12 cellular contexts compared by ENCODE assay signal in genomic region chr7:22853138-22853537, GRCh38. TPM values are rescaled to one million over a fixed set of nuclear protein-coding genes. Genes with fewer than 3 reads are reported as not detected.
DNase-seq lines count a peak whose midpoint lies in the region; ATAC-seq, FAIRE-seq and TF ChIP-seq lines count a peak whose summit lies in the region.
"Had no signal": no experiment of that assay in that cellular context is flagged by ENCODE, and none has a peak within 500 bp of the region (broad histone marks: within the 10 kb centered on the region; RNA-seq: fewer than 3 reads in every experiment).

No MANE protein-coding gene starts in this region.

- H2BK20ac ChIP-seq in H1 (ENCODE audit: low read length) = no peak overlapping the region; the same call in 1 of the 2 replicates

- no peak for TF ChIP-seq RAD21 in H1 (IDR thresholded peaks at IDR 0.05 in 1 of 2, conservative IDR thresholded peaks at IDR 0.05 in 1 of 2; ENCODE audit: low read depth in 2 of 2, low read length in 2 of 2)

- H2BK5ac ChIP-seq in H1 (ENCODE audit: low read depth, low read length) = peak overlapping the region; percentile 15; the same call in 1 of the 2 replicates

- H3K18ac ChIP-seq in H1 (ENCODE audit: extremely low read depth, low read length) = no peak overlapping the region

- H3K79me2 ChIP-seq in OCI-LY1 (ENCODE audit: insufficient read depth, low read length) (peaks cover 16% of the 10 kb centered on the region), H1 (ENCODE audit: control insufficient read depth in 1 of 2, insufficient read depth in 2 of 2, low read length in 2 of 2) (peaks cover 0 to 9% of the 10 kb centered on the region in 2 experiments; a peak in 2 of 4 replicates)

- H3K79me1 ChIP-seq in H1 (ENCODE audit: low read depth, low read length) = 0 out of 2 replicates have a peak, but pooled peaks cover 2% of the 10 kb centered on the region

- DNase-seq in GM12891 (ENCODE audit: insufficient read length, low spot score) (no peak), H1 (ENCODE audit: low read depth in 1 of 2, low spot score in 2 of 2) (no peak), lower leg skin (ENCODE audit: low spot score in 2 of 2) (no peak), DMS153 (lab: John Stamatoyannopoulos, UW) (no peak), body of pancreas (no peak)
- DNase-seq: activated CD4-positive, alpha-beta T cell treated with anti-CD3 and anti-CD28 coated beads, Interleukin-2, amount 50 U/mL, for 1 hour; DMS 273 treated with DMSO at 0.1 percent for 48 hours; NCI-H510A treated with DMSO at 0.1 percent for 48 hours had no signal

- POLR2A ChIA-PET in H1 (lab: Charles Lee; ENCODE audit: partially characterized antibody) = interaction anchor here (1.0 to 4.6 kb wide), 3 partner anchors 12 to 32 kb away, joined by 3 to 37 read pairs (median 8); partner anchors contain the start of gene TOMM7

- FAIRE-seq in GM12891 (lab: Jason Lieb, UNC) (peak; percentile 54), H1 (lab: Jason Lieb, UNC) (no peak)
- FAIRE-seq: endothelial cell of umbilical vein had no signal

- H3K56ac ChIP-seq in H1 (replicated peaks; ENCODE audit: insufficient read length, low read depth, low read length) = no peak overlapping the region

- peaks cover 31% of the 10 kb centered on the region for H3K36me3 ChIP-seq in OCI-LY1 (ENCODE audit: insufficient read depth, low read length)
- peaks cover 0 to 27% (median 4%) of the 10 kb centered on the region in 4 experiments; a peak in 5 of 8 replicates for H3K36me3 ChIP-seq in H1 (ENCODE audit: control insufficient read depth in 2 of 4, insufficient read depth in 4 of 4, low read length in 3 of 4)
- H3K36me3 ChIP-seq in rectal smooth muscle tissue (ENCODE audit: control insufficient read depth, insufficient read depth, low read length) = no peaks in the 10 kb centered on the region
- H3K36me3 ChIP-seq in body of pancreas (replicated peaks in 1 of 2; ENCODE audit: insufficient read depth in 1 of 2, low read depth in 2 of 2) = no peaks in the 10 kb centered on the region

- H3K9ac ChIP-seq in OCI-LY1 (ENCODE audit: low read length) = peak overlapping the region; percentile 30; the same call in 1 of the 2 replicates
- H3K9ac ChIP-seq in H1 (replicated peaks in 1 of 4; ENCODE audit: extremely low read depth in 1 of 4, low read depth in 3 of 4, low read length in 3 of 4) = no peak overlapping the region; a peak in 1 of 7 replicates
- H3K9ac ChIP-seq in rectal smooth muscle tissue (ENCODE audit: low read length) = no peak overlapping the region

- no peak overlapping the region for H2AFZ ChIP-seq in OCI-LY1 (ENCODE audit: low read length)
- H2AFZ ChIP-seq in H1 (ENCODE audit: low read length) = 0 out of 2 replicates have a peak overlapping the region, but pooled peaks have one; percentile 100

- no peak overlapping the region for H3K23ac ChIP-seq in H1 (ENCODE audit: insufficient read length)

- H3K27ac ChIP-seq in OCI-LY1 (ENCODE audit: low read depth, low read length, poor library complexity, severe bottlenecking) = no peak overlapping the region
- H3K27ac ChIP-seq in H1 (ENCODE audit: low read depth, low read length) = no peak overlapping the region
- H3K27ac ChIP-seq in rectal smooth muscle tissue (ENCODE audit: low read depth, low read length) = peak overlapping the region; percentile 95
- H3K27ac ChIP-seq in body of pancreas = no peak overlapping the region
- H3K27ac ChIP-seq: SJSA1 had no signal

- H2AK5ac ChIP-seq in H1 (ENCODE audit: low read depth, low read length) = 0 out of 2 replicates have a peak overlapping the region, but pooled peaks have one; percentile 43

- H3K27me3 ChIP-seq in OCI-LY1 (ENCODE audit: insufficient read depth, low read length) (peaks cover 10% of the 10 kb centered on the region; the same call in 1 of the 2 replicates), H1 (replicated peaks in 1 of 4; ENCODE audit: control insufficient read depth in 3 of 4, extremely low read depth in 1 of 4, insufficient read depth in 3 of 4, low read length in 3 of 4) (no peaks in the 10 kb centered on the region; a peak in 1 of 7 replicates), rectal smooth muscle tissue (ENCODE audit: control insufficient read depth, insufficient read depth, low read length) (peaks cover 2% of the 10 kb centered on the region), body of pancreas (no peaks in the 10 kb centered on the region)
- H3K27me3 ChIP-seq: SJSA1 had no signal

- TF ChIP-seq POLR2A in GM12891 (IDR thresholded peaks at IDR 0.05; ENCODE audit: low read depth, low read length) = no peak
- no peak for TF ChIP-seq POLR2A in H1 (IDR thresholded peaks at IDR 0.05; ENCODE audit: control extremely low read depth in 1 of 2, low read depth in 2 of 2, low read length in 2 of 2)
- no peak for TF ChIP-seq POLR2A in lower leg skin (IDR thresholded peaks at IDR 0.05)
- no peak for TF ChIP-seq POLR2A in body of pancreas (IDR thresholded peaks at IDR 0.05)

- H3K9me3 ChIP-seq in OCI-LY1 (ENCODE audit: low read length) (no peaks in the 10 kb centered on the region), H1 (ENCODE audit: insufficient read depth in 2 of 2, low read depth in 1 of 2, low read length in 1 of 2) (no peaks in the 10 kb centered on the region), body of pancreas (no peaks in the 10 kb centered on the region)
- H3K9me3 ChIP-seq: SJSA1 had no signal

- no peak overlapping the region for H3K4ac ChIP-seq in H1 (replicated peaks; ENCODE audit: insufficient read length, low read depth, low read length)

- TF ChIP-seq CTCF in OCI-LY1 (IDR thresholded peaks at IDR 0.05; ENCODE audit: low read length) (no peak), H1 (IDR thresholded peaks at IDR 0.05; ENCODE audit: control extremely low read depth in 1 of 3, insufficient read depth in 1 of 3, low read depth in 1 of 3, low read length in 3 of 3) (no peak), lower leg skin (IDR thresholded peaks at IDR 0.05) (no peak), body of pancreas (IDR thresholded peaks at IDR 0.05) (no peak)

- H3F3A ChIP-seq in OCI-LY1 (ENCODE audit: insufficient read depth, low read length) = no peaks in the 10 kb centered on the region

- H3K9me2 ChIP-seq in OCI-LY1 (ENCODE audit: low read depth, low read length) = no peaks in the 10 kb centered on the region

- 82% methylated on average over 10 of the region's 10 CpGs; no CpG with 5 or more reads in 1 of the 2 experiments for WGBS in H1 (ENCODE audit: extremely low coverage in 1 of 2, insufficient coverage in 1 of 2, insufficient read length in 1 of 2, insufficient replicate concordance in 2 of 2, low coverage in 1 of 2, low lambda C conversion rate in 2 of 2, missing lambda C conversion rate in 1 of 2), 2 experiments
- 88 to 93% methylated on average over 10 of the region's 10 CpGs for WGBS in lower leg skin, 2 donors
- WGBS in body of pancreas, 2 donors = 75 to 76% methylated on average over 10 of the region's 10 CpGs

- peak overlapping the region; percentile 67 for H4K91ac ChIP-seq in H1 (replicated peaks; ENCODE audit: insufficient read length, low read length)

- intact Hi-C loops in lower leg skin (cut with DNase I; ENCODE audit: low total_unique reads) = loop anchor here (10.0 kb wide), 1 partner anchor 192 kb away; no protein-coding TSS in a partner anchor
- intact Hi-C loops in body of pancreas (cut with DNase I) = no loop called here

- H2BK15ac ChIP-seq in H1 (ENCODE audit: low read length) = peak overlapping the region; percentile 65; the same call in 1 of the 2 replicates

- ATAC-seq in body of pancreas = no peak

- TF ChIP-seq EP300 in H1 (IDR thresholded peaks at IDR 0.05; ENCODE audit: borderline replicate concordance in 1 of 2, low read depth in 2 of 2, low read length in 2 of 2) = no peak

- no peak overlapping the region for H4K5ac ChIP-seq in H1 (ENCODE audit: insufficient read length, low read depth, low read length)

- H3K4me2 ChIP-seq in OCI-LY1 (ENCODE audit: low read length) = peak overlapping the region; percentile 72
- H3K4me2 ChIP-seq in H1 (ENCODE audit: insufficient read depth in 1 of 2, low read depth in 2 of 2, low read length in 2 of 2) = peak overlapping the region; percentile 72 to 92; a peak in 3 of 4 replicates

- peaks cover 7% of the 10 kb centered on the region; the same call in 1 of the 2 replicates for H3K23me2 ChIP-seq in H1 (ENCODE audit: low read depth, low read length)

- CTCF ChIA-PET in H1 (lab: Charles Lee; ENCODE audit: partially characterized antibody) = interaction anchor here (1.0 to 1.3 kb wide), 3 partner anchors 7 to 154 kb away, joined by 3 to 4 read pairs (median 4); no protein-coding TSS in a partner anchor

- peak overlapping the region; percentile 40 for H2BK120ac ChIP-seq in H1 (replicated peaks; ENCODE audit: low read depth, low read length)

- no peak overlapping the region for H3K14ac ChIP-seq in H1 (ENCODE audit: insufficient read length)

- H4K8ac ChIP-seq in H1 (ENCODE audit: extremely low read depth, insufficient read depth, low read length) = no peak overlapping the region

- H3K4me1 ChIP-seq in OCI-LY1 (ENCODE audit: insufficient read depth, low read length, severe bottlenecking) = peaks cover 29% of the 10 kb centered on the region
- H3K4me1 ChIP-seq in H1 (replicated peaks in 1 of 4; ENCODE audit: control insufficient read depth in 3 of 4, insufficient read depth in 4 of 4, low read length in 3 of 4) = peaks cover 0 to 16% (median 14%) of the 10 kb centered on the region in 4 experiments
- H3K4me1 ChIP-seq in rectal smooth muscle tissue (ENCODE audit: control insufficient read depth, insufficient read depth, low read length) = peaks cover 20% of the 10 kb centered on the region
- H3K4me1 ChIP-seq in body of pancreas = peaks cover 14% of the 10 kb centered on the region

- H3K4me3 ChIP-seq in OCI-LY1 (ENCODE audit: low read depth, low read length, poor library complexity, severe bottlenecking) = peak overlapping the region; percentile 85
- H3K4me3 ChIP-seq in H1 (ENCODE audit: extremely low read depth in 1 of 4, insufficient read depth in 2 of 4, low read depth in 3 of 4, low read length in 4 of 4) = no peak overlapping the region
- no peak overlapping the region for H3K4me3 ChIP-seq in rectal smooth muscle tissue (ENCODE audit: low read length)
- no peak overlapping the region for H3K4me3 ChIP-seq in lower leg skin (ENCODE audit: low read depth, poor library complexity, severe bottlenecking)
- H3K4me3 ChIP-seq in body of pancreas = no peak overlapping the region

- H2BK12ac ChIP-seq in H1 (ENCODE audit: low read depth, low read length) = peak overlapping the region; percentile 41; the same call in 1 of the 2 replicates

- H4K20me1 ChIP-seq in OCI-LY1 (ENCODE audit: insufficient read depth, low read length) = no peaks in the 10 kb centered on the region
- no peaks in the 10 kb centered on the region for H4K20me1 ChIP-seq in H1 (replicated peaks in 1 of 2; ENCODE audit: control insufficient read depth in 1 of 2, insufficient read depth in 2 of 2, low read length in 2 of 2)

RNA-seq across cellular contexts. Expression of gene TOMM7, which starts 30.5 kb away (rescaled TPM):
- 414 TPM for polyA plus RNA-seq in GM12891 (2012; ENCODE audit: low read depth, missing spikeins)
- total RNA-seq in H1 (2021; fragmentation: NEBNext Ultra II Directional; extraction: Animal tissue kit (Norgen Biotek cat#: 25700)) = 389 and 406 TPM in 2 replicates
- polyA plus RNA-seq in H1 (2011; rRNA removed) = 277 and 508 TPM in 2 replicates
- polyA plus RNA-seq in H1 (2011; cell fraction: cytosol; rRNA removed) = 339 TPM
- polyA plus RNA-seq in H1 (2011; cell fraction: nucleus; rRNA removed) = 107 TPM
- polyA plus RNA-seq in H1 (2012, experiment 1 of 2) = 385 to 924 TPM (median 902 TPM) in 4 replicates
- polyA plus RNA-seq in H1 (2012, experiment 2 of 2) = 199 TPM
- 691 TPM for polyA plus RNA-seq in H1 (2013, experiment 1 of 2)
- polyA plus RNA-seq in H1 (2013, experiment 2 of 2) = 740 TPM
- polyA minus RNA-seq in H1 (2011; rRNA and poly(A)+ RNA removed) = 61.9 and 62.2 TPM in 2 replicates
- polyA minus RNA-seq in H1 (2011; cell fraction: cytosol; rRNA and poly(A)+ RNA removed) = 93.4 TPM
- 146 TPM for polyA minus RNA-seq in H1 (2011; cell fraction: nucleus; rRNA and poly(A)+ RNA removed)
- total RNA-seq in lower leg skin (100 to 1,000 TPM; 144 to 360 (median 193) TPM), body of pancreas (100 to 1,000 TPM in 1 of 2 donors, 10 to 100 TPM in 1; 77.8 to 103 TPM)
